1 cellular context compared by ENCODE assay signal in the genomic region with DNA sequence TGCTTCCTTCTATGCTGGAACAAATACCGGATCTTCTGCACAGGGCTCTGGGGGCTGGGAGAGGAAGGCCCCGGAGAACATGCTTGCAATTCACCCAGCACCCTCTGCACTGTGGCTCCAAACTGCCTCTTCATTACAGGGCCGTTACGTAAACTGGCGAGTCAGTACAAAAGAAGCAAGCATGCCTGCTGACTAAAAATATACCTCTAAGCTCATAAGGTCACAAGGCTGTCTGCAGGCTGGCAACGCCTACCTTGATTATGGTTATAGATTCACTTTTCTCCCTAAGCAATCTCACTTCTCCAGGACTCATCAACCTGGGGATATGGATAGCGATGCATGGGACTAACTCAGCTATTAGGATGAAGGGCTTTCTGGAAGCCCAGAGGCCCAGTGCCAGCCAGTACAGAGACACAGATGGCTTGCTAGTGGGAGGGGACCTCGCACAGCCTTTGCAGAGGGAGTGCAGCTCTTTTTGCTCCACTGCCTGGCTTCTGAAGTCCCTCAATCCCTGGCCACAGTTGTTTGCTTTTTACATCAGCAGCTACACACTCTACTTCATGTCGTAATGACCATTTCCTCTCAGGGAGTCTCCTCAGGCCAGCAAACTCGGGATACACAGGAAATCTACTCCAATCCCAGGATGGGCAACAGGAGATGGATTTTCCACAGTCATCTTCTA.
TF ChIP-seq lines count a peak whose summit lies in the region.

No MANE protein-coding gene starts in this region.

TF ChIP-seq in H1, 55 proteins besides CTCF, POLR2A, EP300 and RAD21:
- TF ChIP-seq, protein P1, sequence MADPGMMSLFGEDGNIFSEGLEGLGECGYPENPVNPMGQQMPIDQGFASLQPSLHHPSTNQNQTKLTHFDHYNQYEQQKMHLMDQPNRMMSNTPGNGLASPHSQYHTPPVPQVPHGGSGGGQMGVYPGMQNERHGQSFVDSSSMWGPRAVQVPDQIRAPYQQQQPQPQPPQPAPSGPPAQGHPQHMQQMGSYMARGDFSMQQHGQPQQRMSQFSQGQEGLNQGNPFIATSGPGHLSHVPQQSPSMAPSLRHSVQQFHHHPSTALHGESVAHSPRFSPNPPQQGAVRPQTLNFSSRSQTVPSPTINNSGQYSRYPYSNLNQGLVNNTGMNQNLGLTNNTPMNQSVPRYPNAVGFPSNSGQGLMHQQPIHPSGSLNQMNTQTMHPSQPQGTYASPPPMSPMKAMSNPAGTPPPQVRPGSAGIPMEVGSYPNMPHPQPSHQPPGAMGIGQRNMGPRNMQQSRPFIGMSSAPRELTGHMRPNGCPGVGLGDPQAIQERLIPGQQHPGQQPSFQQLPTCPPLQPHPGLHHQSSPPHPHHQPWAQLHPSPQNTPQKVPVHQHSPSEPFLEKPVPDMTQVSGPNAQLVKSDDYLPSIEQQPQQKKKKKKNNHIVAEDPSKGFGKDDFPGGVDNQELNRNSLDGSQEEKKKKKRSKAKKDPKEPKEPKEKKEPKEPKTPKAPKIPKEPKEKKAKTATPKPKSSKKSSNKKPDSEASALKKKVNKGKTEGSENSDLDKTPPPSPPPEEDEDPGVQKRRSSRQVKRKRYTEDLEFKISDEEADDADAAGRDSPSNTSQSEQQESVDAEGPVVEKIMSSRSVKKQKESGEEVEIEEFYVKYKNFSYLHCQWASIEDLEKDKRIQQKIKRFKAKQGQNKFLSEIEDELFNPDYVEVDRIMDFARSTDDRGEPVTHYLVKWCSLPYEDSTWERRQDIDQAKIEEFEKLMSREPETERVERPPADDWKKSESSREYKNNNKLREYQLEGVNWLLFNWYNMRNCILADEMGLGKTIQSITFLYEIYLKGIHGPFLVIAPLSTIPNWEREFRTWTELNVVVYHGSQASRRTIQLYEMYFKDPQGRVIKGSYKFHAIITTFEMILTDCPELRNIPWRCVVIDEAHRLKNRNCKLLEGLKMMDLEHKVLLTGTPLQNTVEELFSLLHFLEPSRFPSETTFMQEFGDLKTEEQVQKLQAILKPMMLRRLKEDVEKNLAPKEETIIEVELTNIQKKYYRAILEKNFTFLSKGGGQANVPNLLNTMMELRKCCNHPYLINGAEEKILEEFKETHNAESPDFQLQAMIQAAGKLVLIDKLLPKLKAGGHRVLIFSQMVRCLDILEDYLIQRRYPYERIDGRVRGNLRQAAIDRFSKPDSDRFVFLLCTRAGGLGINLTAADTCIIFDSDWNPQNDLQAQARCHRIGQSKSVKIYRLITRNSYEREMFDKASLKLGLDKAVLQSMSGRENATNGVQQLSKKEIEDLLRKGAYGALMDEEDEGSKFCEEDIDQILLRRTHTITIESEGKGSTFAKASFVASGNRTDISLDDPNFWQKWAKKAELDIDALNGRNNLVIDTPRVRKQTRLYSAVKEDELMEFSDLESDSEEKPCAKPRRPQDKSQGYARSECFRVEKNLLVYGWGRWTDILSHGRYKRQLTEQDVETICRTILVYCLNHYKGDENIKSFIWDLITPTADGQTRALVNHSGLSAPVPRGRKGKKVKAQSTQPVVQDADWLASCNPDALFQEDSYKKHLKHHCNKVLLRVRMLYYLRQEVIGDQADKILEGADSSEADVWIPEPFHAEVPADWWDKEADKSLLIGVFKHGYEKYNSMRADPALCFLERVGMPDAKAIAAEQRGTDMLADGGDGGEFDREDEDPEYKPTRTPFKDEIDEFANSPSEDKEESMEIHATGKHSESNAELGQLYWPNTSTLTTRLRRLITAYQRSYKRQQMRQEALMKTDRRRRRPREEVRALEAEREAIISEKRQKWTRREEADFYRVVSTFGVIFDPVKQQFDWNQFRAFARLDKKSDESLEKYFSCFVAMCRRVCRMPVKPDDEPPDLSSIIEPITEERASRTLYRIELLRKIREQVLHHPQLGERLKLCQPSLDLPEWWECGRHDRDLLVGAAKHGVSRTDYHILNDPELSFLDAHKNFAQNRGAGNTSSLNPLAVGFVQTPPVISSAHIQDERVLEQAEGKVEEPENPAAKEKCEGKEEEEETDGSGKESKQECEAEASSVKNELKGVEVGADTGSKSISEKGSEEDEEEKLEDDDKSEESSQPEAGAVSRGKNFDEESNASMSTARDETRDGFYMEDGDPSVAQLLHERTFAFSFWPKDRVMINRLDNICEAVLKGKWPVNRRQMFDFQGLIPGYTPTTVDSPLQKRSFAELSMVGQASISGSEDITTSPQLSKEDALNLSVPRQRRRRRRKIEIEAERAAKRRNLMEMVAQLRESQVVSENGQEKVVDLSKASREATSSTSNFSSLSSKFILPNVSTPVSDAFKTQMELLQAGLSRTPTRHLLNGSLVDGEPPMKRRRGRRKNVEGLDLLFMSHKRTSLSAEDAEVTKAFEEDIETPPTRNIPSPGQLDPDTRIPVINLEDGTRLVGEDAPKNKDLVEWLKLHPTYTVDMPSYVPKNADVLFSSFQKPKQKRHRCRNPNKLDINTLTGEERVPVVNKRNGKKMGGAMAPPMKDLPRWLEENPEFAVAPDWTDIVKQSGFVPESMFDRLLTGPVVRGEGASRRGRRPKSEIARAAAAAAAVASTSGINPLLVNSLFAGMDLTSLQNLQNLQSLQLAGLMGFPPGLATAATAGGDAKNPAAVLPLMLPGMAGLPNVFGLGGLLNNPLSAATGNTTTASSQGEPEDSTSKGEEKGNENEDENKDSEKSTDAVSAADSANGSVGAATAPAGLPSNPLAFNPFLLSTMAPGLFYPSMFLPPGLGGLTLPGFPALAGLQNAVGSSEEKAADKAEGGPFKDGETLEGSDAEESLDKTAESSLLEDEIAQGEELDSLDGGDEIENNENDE (IDR thresholded peaks at IDR 0.05; ENCODE audit: insufficient replicate concordance, low read length) = no peak
